ENCODE assay signal across 10 cellular contexts in the genomic region with DNA sequence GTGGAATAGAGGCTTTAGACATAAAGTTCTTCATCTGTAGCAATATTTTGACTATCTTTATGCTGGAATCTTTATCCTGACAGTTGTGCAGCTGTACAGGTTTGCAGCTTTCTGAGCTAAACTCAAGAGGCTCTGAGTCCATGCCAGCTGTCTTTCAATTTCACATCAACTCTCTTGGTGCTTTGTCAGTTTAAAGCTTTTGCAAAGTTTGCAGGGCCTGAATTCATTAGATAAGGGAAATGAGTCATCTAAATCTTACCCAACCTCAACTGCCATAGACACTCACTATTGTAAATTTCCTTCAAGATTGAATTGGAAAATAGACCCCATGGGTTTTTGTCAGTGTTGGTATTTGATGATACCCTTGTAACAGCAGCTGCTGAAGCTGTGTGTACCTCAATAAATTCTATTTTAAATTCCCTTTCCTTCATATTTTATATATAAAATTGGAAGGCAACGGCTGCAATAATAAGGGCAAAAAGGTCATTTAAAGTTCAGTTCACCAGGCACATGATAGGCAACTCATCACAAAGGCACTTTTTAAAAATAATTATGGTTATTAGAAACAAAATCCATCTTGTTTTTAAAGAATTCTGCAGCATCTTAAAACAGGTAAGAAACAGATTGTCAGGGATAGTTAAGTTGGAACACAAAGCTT.
DNase-seq lines count a peak whose midpoint lies in the region; ATAC-seq and TF ChIP-seq lines count a peak whose summit lies in the region.
"Had no signal": no experiment of that assay in that cellular context is flagged by ENCODE, and none has a peak within 500 bp of the region (broad histone marks: within the 10 kb centered on the region; RNA-seq: fewer than 3 reads in every experiment).

No MANE protein-coding gene starts in this region.

- WGBS in prostate gland, result 62% methylated on average over 1 of the region's 1 CpG

- H3K36me3 ChIP-seq in naive thymus-derived CD4-positive, alpha-beta T cell (ENCODE audit: control insufficient read depth in 2 of 3, insufficient read depth in 3 of 3, low read length in 3 of 3), result no peaks in the 10 kb centered on the region
- H3K36me3 ChIP-seq in prostate gland (no peaks in the 10 kb centered on the region), tibial artery (no peaks in the 10 kb centered on the region)
- H3K36me3 ChIP-seq: thoracic aorta had no signal

- no peaks in the 10 kb centered on the region for H3K9me3 ChIP-seq in naive thymus-derived CD4-positive, alpha-beta T cell (ENCODE audit: control insufficient read depth in 2 of 3, low read length in 3 of 3)
- H3K9me3 ChIP-seq in prostate gland, result no peaks in the 10 kb centered on the region
- H3K9me3 ChIP-seq in tibial artery, result no peaks in the 10 kb centered on the region
- H3K9me3 ChIP-seq: thoracic aorta had no signal

- peaks cover 0 to 6% of the 10 kb centered on the region in 2 donors for H3K4me1 ChIP-seq in naive thymus-derived CD4-positive, alpha-beta T cell (ENCODE audit: control insufficient read depth in 2 of 2, insufficient read depth in 2 of 2, low read length in 2 of 2)
- H3K4me1 ChIP-seq in prostate gland (replicated peaks) (no peaks in the 10 kb centered on the region), tibial artery (no peaks in the 10 kb centered on the region)

- DNase-seq in CMK (ENCODE audit: low read depth) (peak; percentile 35), prostate gland (ENCODE audit: low spot score) (no peak), tibial artery (no peak), mucosa of gallbladder (ENCODE audit: low spot score) (no peak)
- DNase-seq in T-helper 2 cell treated with Interferon-gamma antibody and Interleukin-4, amounts not matched to agents 5 μg/mL and 100 μg/mL, for 36 hours (ENCODE audit: low spot score), result peak; percentile 14
- DNase-seq in naive thymus-derived CD4-positive, alpha-beta T cell, result no peak

- peak overlapping the region; percentile 80 for H3K27ac Mint-ChIP-seq in T-helper 2 cell treated with Interferon-gamma antibody and Interleukin-4, amounts not matched to agents 5 μg/mL and 100 μg/mL, for 36 hours
- peak overlapping the region in 2 of 9 donors; percentile 21 to 79 for H3K27ac Mint-ChIP-seq in naive thymus-derived CD4-positive, alpha-beta T cell
- H3K27ac Mint-ChIP-seq: IgD-negative memory B cell had no signal

- POLR2A ChIA-PET in naive thymus-derived CD4-positive, alpha-beta T cell (lab: Charles Lee), result no interaction called here

- ATAC-seq in GM19463 (IDR thresholded peaks at IDR 0.05; ENCODE audit: unreplicated experiment) (peak; percentile 93), HG03571 (IDR thresholded peaks at IDR 0.05; ENCODE audit: unreplicated experiment) (peak; percentile 89)
- ATAC-seq in naive thymus-derived CD4-positive, alpha-beta T cell, result peak; percentile 41

- no peak for TF ChIP-seq POLR2A in prostate gland (IDR thresholded peaks at IDR 0.05)

- peaks cover 33% of the 10 kb centered on the region for H3K36me3 Mint-ChIP-seq in T-helper 2 cell treated with Interferon-gamma antibody and Interleukin-4, amounts not matched to agents 5 μg/mL and 100 μg/mL, for 36 hours (ENCODE audit: low read depth)
- H3K36me3 Mint-ChIP-seq in naive thymus-derived CD4-positive, alpha-beta T cell, result peaks cover 0 to 39% (median 3%) of the 10 kb centered on the region in 5 donors
- H3K36me3 Mint-ChIP-seq: IgD-negative memory B cell had no signal

- peaks cover 44% of the 10 kb centered on the region for H3K4me1 Mint-ChIP-seq in T-helper 2 cell treated with Interferon-gamma antibody and Interleukin-4, amounts not matched to agents 5 μg/mL and 100 μg/mL, for 36 hours (ENCODE audit: low read depth)
- peaks cover 0 to 43% (median 21%) of the 10 kb centered on the region in 7 donors for H3K4me1 Mint-ChIP-seq in naive thymus-derived CD4-positive, alpha-beta T cell

- intact Hi-C loops in naive thymus-derived CD4-positive, alpha-beta T cell (cut with micrococcal nuclease), result loop anchor here in 1 of 2 donors (1.0 kb wide), 3 partner anchors 47 to 171 kb away; no protein-coding TSS in a partner anchor
- intact Hi-C loops in prostate gland (cut with DNase I), result no loop called here
- intact Hi-C loops in tibial artery (cut with DNase I; ENCODE audit: low total_unique reads), result no loop called here

- H3K27me3 ChIP-seq in naive thymus-derived CD4-positive, alpha-beta T cell (ENCODE audit: control insufficient read depth in 2 of 2, insufficient read depth in 2 of 2, low read length in 2 of 2), result no peaks in the 10 kb centered on the region
- no peaks in the 10 kb centered on the region for H3K27me3 ChIP-seq in prostate gland (replicated peaks; ENCODE audit: insufficient read depth)
- no peaks in the 10 kb centered on the region for H3K27me3 ChIP-seq in tibial artery

- peak overlapping the region; percentile 65 for H3K4me3 Mint-ChIP-seq in T-helper 2 cell treated with Interferon-gamma antibody and Interleukin-4, amounts not matched to agents 5 μg/mL and 100 μg/mL, for 36 hours
- H3K4me3 Mint-ChIP-seq in naive thymus-derived CD4-positive, alpha-beta T cell, result peak overlapping the region in 5 of 10 donors; percentile 3 to 74 (median 28)
- H3K4me3 Mint-ChIP-seq: IgD-negative memory B cell had no signal

- no peak overlapping the region for H3K27ac ChIP-seq in naive thymus-derived CD4-positive, alpha-beta T cell (ENCODE audit: low read depth, low read length)
- H3K27ac ChIP-seq in prostate gland (no peak overlapping the region), tibial artery (no peak overlapping the region)
- H3K27ac ChIP-seq: thoracic aorta had no signal

- CTCF ChIA-PET in naive thymus-derived CD4-positive, alpha-beta T cell (lab: Charles Lee), result interaction anchor here (0.5 kb wide), 2 partner anchors 13 to 569 kb away, joined by 3 read pairs; no protein-coding TSS in a partner anchor

- H3K4me3 ChIP-seq in naive thymus-derived CD4-positive, alpha-beta T cell (ENCODE audit: low read length), result no peak overlapping the region
- H3K4me3 ChIP-seq in prostate gland (no peak overlapping the region), tibial artery (no peak overlapping the region)
- H3K4me3 ChIP-seq: thoracic aorta had no signal

- TF ChIP-seq CTCF in prostate gland (IDR thresholded peaks at IDR 0.05), result no peak
- no peak for TF ChIP-seq CTCF in tibial artery (IDR thresholded peaks at IDR 0.05)

- peaks cover 35% of the 10 kb centered on the region for H3K9me3 Mint-ChIP-seq in T-helper 2 cell treated with Interferon-gamma antibody and Interleukin-4, amounts not matched to agents 5 μg/mL and 100 μg/mL, for 36 hours
- H3K9me3 Mint-ChIP-seq in naive thymus-derived CD4-positive, alpha-beta T cell, result peaks cover 0 to 20% (median 0%) of the 10 kb centered on the region in 11 donors

- H3K27me3 Mint-ChIP-seq in T-helper 2 cell treated with Interferon-gamma antibody and Interleukin-4, amounts not matched to agents 5 μg/mL and 100 μg/mL, for 36 hours (ENCODE audit: low read depth), result no peaks in the 10 kb centered on the region
- no peaks in the 10 kb centered on the region for H3K27me3 Mint-ChIP-seq in naive thymus-derived CD4-positive, alpha-beta T cell
- H3K27me3 Mint-ChIP-seq: IgD-negative memory B cell had no signal

Comparison
In these comparisons a context has a peak if more than half of its experiments do, and no peak if none do; other contexts are left out.
1. DNase-seq: peak in CMK (single experiment) and T-helper 2 cell treated with Interferon-gamma antibody and Interleukin-4, amounts not matched to agents 5 μg/mL and 100 μg/mL, for 36 hours (single experiment); none in naive thymus-derived CD4-positive, alpha-beta T cell (0 of 9), prostate gland (single experiment), tibial artery (0 of 2) and mucosa of gallbladder (single experiment).
2. ATAC-seq: peak in every context shown above with its lines; median percentile 93 in GM19463; 89 in HG03571; 41 in naive thymus-derived CD4-positive, alpha-beta T cell.